Comparison of ENCODE assay signal across 1 cellular context in genomic region chr21:29613021-29613420, GRCh38.
TF ChIP-seq lines count a peak whose summit lies in the region.

No MANE protein-coding gene starts in this region.

TF ChIP-seq in IMR-90, 13 proteins besides CTCF, POLR2A, EP300 and RAD21 (continued from another document):
- TF ChIP-seq CEBPB (IDR thresholded peaks at IDR 0.05; ENCODE audit: low read depth, low read length) (no peak), NFE2L2 (IDR thresholded peaks at IDR 0.05; ENCODE audit: low read depth, low read length) (no peak), MAFK (IDR thresholded peaks at IDR 0.05; ENCODE audit: low read depth, low read length) (no peak), RFX5 (IDR thresholded peaks at IDR 0.05; ENCODE audit: low read depth, low read length) (no peak), MAZ (IDR thresholded peaks at IDR 0.05; ENCODE audit: borderline replicate concordance, low read depth, low read length) (no peak), MXI1 (IDR thresholded peaks at IDR 0.05; ENCODE audit: borderline replicate concordance, low read depth, low read length) (no peak)
TF ChIP-seq in IMR-90: peak in this region for 0.
